Comparison of ENCODE assay signal across 21 cellular contexts in the genomic region with DNA sequence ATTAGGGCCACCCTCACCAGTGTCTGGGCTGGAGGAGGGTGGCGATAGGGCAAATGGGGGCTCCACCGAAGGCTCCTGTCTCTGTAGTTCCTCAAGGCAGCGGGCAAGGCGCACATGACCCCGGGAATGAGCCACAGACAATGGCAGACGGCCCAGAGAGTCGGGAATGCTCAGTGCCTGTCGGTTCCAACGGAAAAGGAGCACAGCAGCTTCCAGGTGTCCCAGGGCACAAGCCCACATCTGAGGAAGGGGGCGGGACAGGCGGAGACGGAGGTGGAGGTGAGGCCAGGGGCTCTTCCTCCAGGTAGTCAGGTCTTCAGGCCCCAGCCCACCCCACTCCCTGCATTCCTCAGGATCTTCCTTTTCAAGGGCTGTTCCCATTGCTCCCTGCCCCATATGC. TPM values are rescaled to one million over a fixed set of nuclear protein-coding genes. Genes with fewer than 3 reads are reported as not detected.
DNase-seq lines count a peak whose midpoint lies in the region; ATAC-seq, FAIRE-seq and TF ChIP-seq lines count a peak whose summit lies in the region.
"Had no signal": no experiment of that assay in that cellular context is flagged by ENCODE, and none has a peak within 500 bp of the region (broad histone marks: within the 10 kb centered on the region; RNA-seq: fewer than 3 reads in every experiment).

No MANE protein-coding gene starts in this region.

- in situ Hi-C loops in gastrocnemius medialis (cut with MboI; ENCODE audit: low sequenced_read_pairs in 4 of 4), result no loop called here

- no peak overlapping the region for H3K4me3 ChIP-seq in heart left ventricle
- no peak overlapping the region for H3K4me3 ChIP-seq in kidney (ENCODE audit: low read length in 2 of 2)
- no peak overlapping the region for H3K4me3 ChIP-seq in gastrocnemius medialis
- H3K4me3 ChIP-seq: cardiac muscle cell, upper lobe of right lung had no signal

- intact Hi-C loops in heart left ventricle (cut with DNase I) (loop anchor here in 2 of 10 donors (5.0 kb wide), 2 partner anchors 35 to 55 kb away; no protein-coding TSS in a partner anchor), left cardiac atrium (cut with DNase I) (no loop called here), kidney (cut with DNase I) (no loop called here), gastrocnemius medialis (cut with DNase I; ENCODE audit: low total_unique reads) (no loop called here)
- intact Hi-C loops in activated T-helper 1 cell treated with anti-CD3 and anti-CD28 coated beads, Interleukin-12 subunit alpha, Interleukin-12 subunit beta, Interleukin-2, Interleukin-4 antibody, amounts not matched to agents 30 ng/mL and 10 ng/mL and 1 ng/mL, durations not matched to agents 14 hours and 24 hours and 36 hours (cut with micrococcal nuclease), result no loop called here

- no peak overlapping the region for H3K9ac ChIP-seq in kidney (ENCODE audit: low read length in 2 of 2)

- FAIRE-seq in kidney (lab: Jason Lieb, UNC), result no peak

- peaks cover 27% of the 10 kb centered on the region for H3K4me1 Mint-ChIP-seq in activated T-helper 1 cell treated with anti-CD3 and anti-CD28 coated beads, Interleukin-12 subunit alpha, Interleukin-12 subunit beta, Interleukin-2, Interleukin-4 antibody, amounts not matched to agents 30 ng/mL and 10 ng/mL and 1 ng/mL, durations not matched to agents 14 hours and 24 hours and 36 hours (ENCODE audit: low read depth)

- H3K9me3 ChIP-seq in heart left ventricle (no peaks in the 10 kb centered on the region), kidney (ENCODE audit: control insufficient read depth in 1 of 2, low read length in 2 of 2) (no peaks in the 10 kb centered on the region), gastrocnemius medialis (no peaks in the 10 kb centered on the region)
- H3K9me3 ChIP-seq: spleen, upper lobe of right lung had no signal

- H3K27ac ChIP-seq in heart left ventricle (peak overlapping the region in 10 of 12 donors; percentile 29 to 82 (median 58)), kidney (ENCODE audit: low read depth in 2 of 2, low read length in 2 of 2) (no peak overlapping the region), gastrocnemius medialis (peak overlapping the region; percentile 88 to 95 (median 94))
- H3K27ac ChIP-seq: cardiac muscle cell, upper lobe of right lung had no signal

- WGBS in heart left ventricle, 4 donors, result 64 to 77% (median 69%) methylated on average over 12 of the region's 12 CpGs

- H3K27ac Mint-ChIP-seq in activated T-helper 1 cell treated with anti-CD3 and anti-CD28 coated beads, Interleukin-12 subunit alpha, Interleukin-12 subunit beta, Interleukin-2, Interleukin-4 antibody, amounts not matched to agents 30 ng/mL and 10 ng/mL and 1 ng/mL, durations not matched to agents 14 hours and 24 hours and 36 hours, result peak overlapping the region; percentile 19

- ATAC-seq in heart left ventricle (no peak), left cardiac atrium (no peak), gastrocnemius medialis (no peak), HG03460 (IDR thresholded peaks at IDR 0.05; ENCODE audit: unreplicated experiment) (no peak)
- ATAC-seq: esophagus mucosa, left colon, upper lobe of right lung had no signal

- DNase-seq in heart left ventricle (peak in 1 of 5 donors; percentile 21), left cardiac atrium (no peak), kidney (peak; percentile 65), gastrocnemius medialis (peak in 1 of 2 donors; percentile 70), NCI-H526 treated with DMSO at 0.1 percent for 48 hours (lab: John Stamatoyannopoulos, UW) (no peak), foreskin melanocyte (no peak)
- DNase-seq in activated T-helper 1 cell treated with anti-CD3 and anti-CD28 coated beads, Interleukin-12 subunit alpha, Interleukin-12 subunit beta, Interleukin-2, Interleukin-4 antibody, amounts not matched to agents 30 ng/mL and 10 ng/mL and 1 ng/mL, durations not matched to agents 14 hours and 24 hours and 36 hours (ENCODE audit: low spot score), result no peak
- DNase-seq: activated CD4-positive, alpha-beta T cell treated with anti-CD3 and anti-CD28 coated beads, Interleukin-2, amount 50 U/mL, for 48 hours; activated gamma-delta T cell treated with Interleukin-2 at 50 U/mL for 16 hours; amygdala; Calu3; Kasumi-1; left colon; NCI-H187; spleen; stimulated activated CD4-positive, alpha-beta T cell treated with anti-CD3 and anti-CD28 coated beads, Interleukin-4, amount 100 ng/mL, for 4 hours; T-helper 9 cell; upper lobe of right lung had no signal

- TF ChIP-seq CTCF in heart left ventricle (IDR thresholded peaks at IDR 0.05), result no peak
- TF ChIP-seq CTCF in kidney (IDR thresholded peaks at IDR 0.05; ENCODE audit: borderline replicate concordance, extremely low read depth, insufficient read depth), result no peak
- TF ChIP-seq CTCF in gastrocnemius medialis (IDR thresholded peaks at IDR 0.05 in 4 of 5, conservative IDR thresholded peaks at IDR 0.05 in 1 of 5), result no peak

- TF ChIP-seq POLR2A in heart left ventricle (IDR thresholded peaks at IDR 0.05) (no peak), gastrocnemius medialis (IDR thresholded peaks at IDR 0.05) (no peak)

- H3K36me3 Mint-ChIP-seq in activated T-helper 1 cell treated with anti-CD3 and anti-CD28 coated beads, Interleukin-12 subunit alpha, Interleukin-12 subunit beta, Interleukin-2, Interleukin-4 antibody, amounts not matched to agents 30 ng/mL and 10 ng/mL and 1 ng/mL, durations not matched to agents 14 hours and 24 hours and 36 hours (ENCODE audit: low read depth), result peaks cover 51% of the 10 kb centered on the region

- H3K4me1 ChIP-seq in heart left ventricle (peaks cover 0 to 54% (median 37%) of the 10 kb centered on the region in 12 donors), kidney (ENCODE audit: control insufficient read depth in 1 of 2, insufficient read depth in 1 of 2, low read depth in 1 of 2, low read length in 2 of 2) (peaks cover 4 to 25% of the 10 kb centered on the region in 2 donors), gastrocnemius medialis (peaks cover 41 to 55% of the 10 kb centered on the region in 2 donors)

- no peaks in the 10 kb centered on the region for H3K27me3 ChIP-seq in heart left ventricle
- no peaks in the 10 kb centered on the region for H3K27me3 ChIP-seq in gastrocnemius medialis
- H3K27me3 ChIP-seq: cardiac muscle cell, spleen, upper lobe of right lung had no signal

- H3K4me3 Mint-ChIP-seq in activated T-helper 1 cell treated with anti-CD3 and anti-CD28 coated beads, Interleukin-12 subunit alpha, Interleukin-12 subunit beta, Interleukin-2, Interleukin-4 antibody, amounts not matched to agents 30 ng/mL and 10 ng/mL and 1 ng/mL, durations not matched to agents 14 hours and 24 hours and 36 hours, result no peak overlapping the region

- H3K36me3 ChIP-seq in heart left ventricle (peaks cover 0 to 85% (median 79%) of the 10 kb centered on the region in 9 donors), kidney (ENCODE audit: control insufficient read depth in 1 of 2, insufficient read depth in 2 of 2, low read length in 2 of 2) (peaks cover 19 to 26% of the 10 kb centered on the region in 2 donors), gastrocnemius medialis (peaks cover 0 to 54% of the 10 kb centered on the region in 2 donors)

- no peaks in the 10 kb centered on the region for H3K27me3 Mint-ChIP-seq in activated T-helper 1 cell treated with anti-CD3 and anti-CD28 coated beads, Interleukin-12 subunit alpha, Interleukin-12 subunit beta, Interleukin-2, Interleukin-4 antibody, amounts not matched to agents 30 ng/mL and 10 ng/mL and 1 ng/mL, durations not matched to agents 14 hours and 24 hours and 36 hours (ENCODE audit: insufficient read depth)

- no peaks in the 10 kb centered on the region for H3K9me3 Mint-ChIP-seq in activated T-helper 1 cell treated with anti-CD3 and anti-CD28 coated beads, Interleukin-12 subunit alpha, Interleukin-12 subunit beta, Interleukin-2, Interleukin-4 antibody, amounts not matched to agents 30 ng/mL and 10 ng/mL and 1 ng/mL, durations not matched to agents 14 hours and 24 hours and 36 hours

RNA-seq across cellular contexts. Expression of gene SPAG7, which starts 5.1 kb away (rescaled TPM):
- total RNA-seq in heart left ventricle (100 to 1,000 TPM in 6 of 9 donors, 10 to 100 TPM in 3; 88.7 to 149 (median 125) TPM), left cardiac atrium (100 to 1,000 TPM; 113 to 128 TPM), kidney (73.6 TPM), gastrocnemius medialis (100 to 1,000 TPM in 1 of 4 donors, 10 to 100 TPM in 3; 78.6 to 114 (median 91.0) TPM)
- polyA plus RNA-seq in heart left ventricle (100 to 1,000 TPM; 118 to 192 TPM), kidney (ENCODE audit: insufficient read depth, low read depth, low replicate concordance) (157 TPM)
- 66.5 and 69.5 TPM in 2 replicates for total RNA-seq in activated T-helper 1 cell treated with anti-CD3 and anti-CD28 coated beads, Interleukin-12 subunit alpha, Interleukin-12 subunit beta, Interleukin-2, Interleukin-4 antibody, amounts not matched to agents 30 ng/mL and 10 ng/mL and 1 ng/mL, durations not matched to agents 14 hours and 24 hours and 36 hours

RNA-seq across cellular contexts. Expression of gene CAMTA2, which starts 14.7 kb away (rescaled TPM):
- total RNA-seq in heart left ventricle (100 to 1,000 TPM in 1 of 9 donors, 10 to 100 TPM in 8; 25.2 to 108 (median 32.4) TPM), left cardiac atrium (10 to 100 TPM; 35.5 to 46.1 TPM), kidney (47.1 TPM), gastrocnemius medialis (10 to 100 TPM; 19.1 to 46.4 (median 36.4) TPM)
- polyA plus RNA-seq in heart left ventricle (10 to 100 TPM; 41.7 to 59.4 TPM), kidney (ENCODE audit: insufficient read depth, low read depth, low replicate concordance) (40.1 TPM)
- 98.5 and 103 TPM in 2 replicates for total RNA-seq in activated T-helper 1 cell treated with anti-CD3 and anti-CD28 coated beads, Interleukin-12 subunit alpha, Interleukin-12 subunit beta, Interleukin-2, Interleukin-4 antibody, amounts not matched to agents 30 ng/mL and 10 ng/mL and 1 ng/mL, durations not matched to agents 14 hours and 24 hours and 36 hours

RNA-seq across cellular contexts. Expression of gene ENO3, which starts 21.8 kb away (rescaled TPM):
- total RNA-seq in heart left ventricle (1,000 to 10,000 TPM in 2 of 9 donors, 100 to 1,000 TPM in 7; 383 to 1,354 (median 668) TPM), left cardiac atrium (100 to 1,000 TPM; 149 to 228 TPM), kidney (6.9 TPM), gastrocnemius medialis (1,000 to 10,000 TPM; 1,434 to 5,473 (median 3,204) TPM)
- polyA plus RNA-seq in heart left ventricle (1,000 to 10,000 TPM in 1 of 2 donors, 100 to 1,000 TPM in 1; 253 to 1,459 TPM), kidney (ENCODE audit: insufficient read depth, low read depth, low replicate concordance) (17.8 TPM)
- total RNA-seq in activated T-helper 1 cell treated with anti-CD3 and anti-CD28 coated beads, Interleukin-12 subunit alpha, Interleukin-12 subunit beta, Interleukin-2, Interleukin-4 antibody, amounts not matched to agents 30 ng/mL and 10 ng/mL and 1 ng/mL, durations not matched to agents 14 hours and 24 hours and 36 hours, result 42.5 and 44.5 TPM in 2 replicates

RNA-seq across cellular contexts. Expression of gene PFN1, which starts 24.4 kb away (rescaled TPM):
- total RNA-seq in heart left ventricle, result 100 to 1,000 TPM; 145 to 608 (median 234) TPM
- 100 to 1,000 TPM; 177 to 982 TPM for polyA plus RNA-seq in heart left ventricle
- total RNA-seq in left cardiac atrium, result 100 to 1,000 TPM; 254 to 303 TPM
- 1,423 and 1,429 TPM in 2 replicates for total RNA-seq in activated T-helper 1 cell treated with anti-CD3 and anti-CD28 coated beads, Interleukin-12 subunit alpha, Interleukin-12 subunit beta, Interleukin-2, Interleukin-4 antibody, amounts not matched to agents 30 ng/mL and 10 ng/mL and 1 ng/mL, durations not matched to agents 14 hours and 24 hours and 36 hours
- total RNA-seq in kidney, result 496 TPM
- polyA plus RNA-seq in kidney (ENCODE audit: insufficient read depth, low read depth, low replicate concordance), result 614 TPM
- total RNA-seq in gastrocnemius medialis, result 100 to 1,000 TPM; 304 to 750 (median 599) TPM

RNA-seq across cellular contexts. Expression of gene INCA1, which starts 24.6 kb away (rescaled TPM):
- total RNA-seq in heart left ventricle (1 to 10 TPM in 8 of 9 donors, under 1 TPM in 1; 0.75 to 4.0 (median 2.7) TPM), left cardiac atrium (1 to 10 TPM; 1.8 to 2.6 TPM), kidney (1.5 TPM), gastrocnemius medialis (1 to 10 TPM; 1.9 to 5.7 (median 4.3) TPM)
- polyA plus RNA-seq in heart left ventricle (1 to 10 TPM in 1 of 2 donors, under 1 TPM in 1; 0.64 to 5.1 TPM), kidney (ENCODE audit: insufficient read depth, low read depth, low replicate concordance) (1.6 TPM)
- 0.34 and 0.37 TPM in 2 replicates for total RNA-seq in activated T-helper 1 cell treated with anti-CD3 and anti-CD28 coated beads, Interleukin-12 subunit alpha, Interleukin-12 subunit beta, Interleukin-2, Interleukin-4 antibody, amounts not matched to agents 30 ng/mL and 10 ng/mL and 1 ng/mL, durations not matched to agents 14 hours and 24 hours and 36 hours
- total RNA-seq: esophagus mucosa had no signal

Comparison
In these comparisons a context has a peak if more than half of its experiments do, and no peak if none do; other contexts are left out.
1. H3K27ac ChIP-seq: peak in heart left ventricle (10 of 12) and gastrocnemius medialis (4 of 4); none in kidney (0 of 2).